ENCODE assay signal across 8 cellular contexts in the genomic region with DNA sequence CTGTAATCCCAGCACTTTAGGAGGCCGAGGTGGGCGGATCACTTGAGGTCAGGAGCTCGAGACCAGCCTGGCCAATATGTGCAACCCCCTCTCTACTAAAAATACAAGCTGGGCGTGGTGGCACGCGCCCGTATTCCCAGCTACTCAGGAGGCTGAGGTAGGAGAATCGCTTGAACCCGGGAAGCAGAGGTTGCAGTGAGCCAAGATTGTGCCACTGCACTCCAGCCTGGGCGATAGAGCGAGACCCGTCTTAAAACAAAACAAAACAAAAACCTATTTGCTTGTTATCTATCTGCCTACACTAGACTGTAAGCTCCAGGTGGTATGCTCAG. TPM values are rescaled to one million over a fixed set of nuclear protein-coding genes. Genes with fewer than 3 reads are reported as not detected.
A peak's percentile ranks its signal among the peaks of the same experiment; 100 is the strongest.
DNase-seq lines count a peak whose midpoint lies in the region; ATAC-seq, FAIRE-seq and TF ChIP-seq lines count a peak whose summit lies in the region.
"Not testable (repeated sequence)": the region's sequence is repeated elsewhere in the genome, so short reads cannot be mapped to it uniquely, and the experiment has no call there.

No MANE protein-coding gene starts in this region.

- TF ChIP-seq CTCF in AG04450 (IDR thresholded peaks at IDR 0.05; ENCODE audit: low read depth, low read length); GM12878 (IDR thresholded peaks at IDR 0.05 in 2 of 3, conservative IDR thresholded peaks at IDR 0.05 in 1 of 3; ENCODE audit: control insufficient read depth in 2 of 3, extremely low read depth in 1 of 3, insufficient read depth in 1 of 3, low read depth in 3 of 3, low read length in 3 of 3); epithelial cell of esophagus (IDR thresholded peaks at IDR 0.05; ENCODE audit: insufficient read depth, low read depth, low read length, missing control alignments); kidney epithelial cell (IDR thresholded peaks at IDR 0.05; ENCODE audit: insufficient read depth, low read length, poor library complexity, severe bottlenecking); osteoblast (IDR thresholded peaks at IDR 0.05; ENCODE audit: extremely low read depth, low read depth, low read length): not testable (repeated sequence)

- SMC1A ChIA-PET in GM12878 (lab: Charles Lee; ENCODE audit: uncharacterized antibody, unreplicated experiment), result interaction anchor here (1.0 to 7.6 kb wide), 4 partner anchors 10 to 256 kb away, joined by 3 to 42 read pairs (median 7); no protein-coding TSS in a partner anchor

- H2AFZ ChIP-seq in GM12878 (ENCODE audit: control insufficient read depth, low read depth, low read length) (peak overlapping the region; percentile 77), osteoblast (ENCODE audit: low read length) (peak overlapping the region; percentile 46)

- not testable (repeated sequence) for H3K4me1 Mint-ChIP-seq in activated CD4-positive, alpha-beta memory T cell treated with anti-CD3 and anti-CD28 coated beads, Interleukin-2, amount 10 ng/mL, durations not matched to agents 7 days and 5 days
- H3K4me1 Mint-ChIP-seq in stimulated activated naive CD8-positive, alpha-beta T cell treated with anti-CD3 and anti-CD28 coated beads, Interleukin-15, amount 100 ng/mL, for 72 hours, result peaks cover 10% of the 10 kb centered on the region

- WGBS in HUES64, result 81% methylated on average over 12 of the region's 12 CpGs
- WGBS in GM12878 (ENCODE audit: insufficient coverage, insufficient replicate concordance, low lambda C conversion rate, missing lambda C conversion rate), result 18% methylated on average over 12 of the region's 12 CpGs

- H4K20me1 ChIP-seq in GM12878 (ENCODE audit: control insufficient read depth, insufficient read depth); osteoblast (ENCODE audit: insufficient read depth, low read length): not testable (repeated sequence)

- not testable (repeated sequence) for H3K36me3 ChIP-seq in HUES64 (ENCODE audit: insufficient read depth, low read length); GM12878 (ENCODE audit: control insufficient read depth in 2 of 2, insufficient read depth in 2 of 2, low read length in 1 of 2); kidney epithelial cell (ENCODE audit: control insufficient read depth, insufficient read depth, low read length); osteoblast (ENCODE audit: insufficient read depth, low read length)

- peaks cover 40% of the 10 kb centered on the region for H3K79me2 ChIP-seq in GM12878 (ENCODE audit: control insufficient read depth, insufficient read depth, low read length)
- not testable (repeated sequence) for H3K79me2 ChIP-seq in osteoblast (ENCODE audit: insufficient read depth, low read length)

- FAIRE-seq in GM12878 (lab: Jason Lieb, UNC), result not testable (repeated sequence)

- CTCF ChIA-PET in AG04450 (lab: Charles Lee), result not testable (repeated sequence)
- CTCF ChIA-PET in activated CD4-positive, alpha-beta memory T cell treated with anti-CD3 and anti-CD28 coated beads, Interleukin-2, amount 10 ng/mL, durations not matched to agents 7 days and 5 days (lab: Charles Lee), result interaction anchor here (0.7 to 2.5 kb wide), 3 partner anchors 11 to 41 kb away, joined by 3 to 11 read pairs (median 4); no protein-coding TSS in a partner anchor
- CTCF ChIA-PET in GM12878 (lab: Yijun Ruan, JAX), result interaction anchor here (0.6 to 7.5 kb wide), 11 partner anchors 10 to 458 kb away, joined by 3 to 74 read pairs (median 4); no protein-coding TSS in a partner anchor

- BruUV-seq in GM12878 (replicated peaks; lab: Mats Ljungman, UMichigan), result not testable (repeated sequence)

- H3K9ac ChIP-seq in HUES64 (ENCODE audit: low read depth, low read length), result 0 out of 2 replicates have a peak overlapping the region, but pooled peaks have one; percentile 19
- peak overlapping the region; percentile 87 for H3K9ac ChIP-seq in GM12878 (ENCODE audit: control insufficient read depth, insufficient read depth, low read length)

- RAD21 ChIA-PET in GM12878 (lab: Charles Lee; ENCODE audit: unreplicated experiment), result interaction anchor here (0.6 to 5.4 kb wide), 9 partner anchors 9 to 196 kb away, joined by 3 to 56 read pairs (median 5); no protein-coding TSS in a partner anchor

- not testable (repeated sequence) for DNase-seq in AG04450 (ENCODE audit: low read depth, low spot score); activated CD4-positive, alpha-beta memory T cell treated with anti-CD3 and anti-CD28 coated beads, Interleukin-2, amount 10 ng/mL, durations not matched to agents 7 days and 5 days; GM12878 (ENCODE audit: low read depth, low spot score); epithelial cell of esophagus (ENCODE audit: low read depth); kidney epithelial cell (ENCODE audit: low read depth); osteoblast (ENCODE audit: insufficient read length, low spot score, missing footprints); stimulated activated naive CD8-positive, alpha-beta T cell treated with anti-CD3 and anti-CD28 coated beads, Interleukin-15, amount 100 ng/mL, for 72 hours

- H3K36me3 Mint-ChIP-seq in activated CD4-positive, alpha-beta memory T cell treated with anti-CD3 and anti-CD28 coated beads, Interleukin-2, amount 10 ng/mL, durations not matched to agents 7 days and 5 days (ENCODE audit: low read depth), result not testable (repeated sequence)

- H3K4me2 ChIP-seq in GM12878 (ENCODE audit: control insufficient read depth, insufficient read depth) (peak overlapping the region; percentile 96), osteoblast (ENCODE audit: insufficient read depth, low read length) (peak overlapping the region; percentile 50)

- not testable (repeated sequence) for TF ChIP-seq RAD21 in GM12878 (IDR thresholded peaks at IDR 0.05; ENCODE audit: insufficient read depth, low read depth, low read length)

- H3K4me3 ChIP-seq in AG04450 (ENCODE audit: low read depth, low read length) (peak overlapping the region; percentile 39), HUES64 (ENCODE audit: low read length) (peak overlapping the region; percentile 71), GM12878 (peak overlapping the region; percentile 87), epithelial cell of esophagus (ENCODE audit: low read length) (peak overlapping the region; percentile 18), kidney epithelial cell (ENCODE audit: low read depth, low read length) (peak overlapping the region; percentile 32), osteoblast (ENCODE audit: insufficient read depth, low read length) (peak overlapping the region; percentile 39)

- not testable (repeated sequence) for ATAC-seq in GM12878; stimulated activated naive CD8-positive, alpha-beta T cell treated with anti-CD3 and anti-CD28 coated beads, Interleukin-15, amount 100 ng/mL, for 72 hours

- not testable (repeated sequence) for H3K4me1 ChIP-seq in HUES64 (ENCODE audit: insufficient read depth, low read length); osteoblast (ENCODE audit: insufficient read depth, low read length)
- peaks cover 34% of the 10 kb centered on the region for H3K4me1 ChIP-seq in GM12878 (ENCODE audit: control insufficient read depth, insufficient read depth, low read length)

- not testable (repeated sequence) for H3K9me3 Mint-ChIP-seq in activated CD4-positive, alpha-beta memory T cell treated with anti-CD3 and anti-CD28 coated beads, Interleukin-2, amount 10 ng/mL, durations not matched to agents 7 days and 5 days; stimulated activated naive CD8-positive, alpha-beta T cell treated with anti-CD3 and anti-CD28 coated beads, Interleukin-15, amount 100 ng/mL, for 72 hours

- H3K4me3 Mint-ChIP-seq in activated CD4-positive, alpha-beta memory T cell treated with anti-CD3 and anti-CD28 coated beads, Interleukin-2, amount 10 ng/mL, durations not matched to agents 7 days and 5 days, result peak overlapping the region; percentile 68
- peak overlapping the region; percentile 77 to 81 for H3K4me3 Mint-ChIP-seq in stimulated activated naive CD8-positive, alpha-beta T cell treated with anti-CD3 and anti-CD28 coated beads, Interleukin-15, amount 100 ng/mL, for 72 hours

- in situ Hi-C loops in GM12878 (cut with MboI), result not testable (repeated sequence)

- H3K27ac Mint-ChIP-seq in activated CD4-positive, alpha-beta memory T cell treated with anti-CD3 and anti-CD28 coated beads, Interleukin-2, amount 10 ng/mL, durations not matched to agents 7 days and 5 days, result not testable (repeated sequence)
- H3K27ac Mint-ChIP-seq in stimulated activated naive CD8-positive, alpha-beta T cell treated with anti-CD3 and anti-CD28 coated beads, Interleukin-15, amount 100 ng/mL, for 72 hours, result peak overlapping the region in 1 of 2 donors; percentile 89

- H3K9me3 ChIP-seq in AG04450 (ENCODE audit: control insufficient read depth, insufficient read depth, low read length); HUES64 (ENCODE audit: insufficient read depth, low read depth, low read length); GM12878 (replicated peaks; ENCODE audit: control insufficient read depth, insufficient read depth, low read length); osteoblast (ENCODE audit: low read depth, low read length): not testable (repeated sequence)

- not testable (repeated sequence) for H3K27ac ChIP-seq in AG04450 (ENCODE audit: low read depth, low read length); HUES64 (ENCODE audit: low read depth, low read length); osteoblast (ENCODE audit: low read depth, low read length)
- peak overlapping the region; percentile 91; the same call in 1 of the 2 replicates for H3K27ac ChIP-seq in GM12878 (ENCODE audit: control insufficient read depth, insufficient read depth)

- TF ChIP-seq POLR2A in GM12878 (IDR thresholded peaks at IDR 0.05; ENCODE audit: low read depth, low read length), result not testable (repeated sequence)

- peaks cover 42% of the 10 kb centered on the region for H3K27me3 Mint-ChIP-seq in activated CD4-positive, alpha-beta memory T cell treated with anti-CD3 and anti-CD28 coated beads, Interleukin-2, amount 10 ng/mL, durations not matched to agents 7 days and 5 days
- peaks cover 41% of the 10 kb centered on the region for H3K27me3 Mint-ChIP-seq in stimulated activated naive CD8-positive, alpha-beta T cell treated with anti-CD3 and anti-CD28 coated beads, Interleukin-15, amount 100 ng/mL, for 72 hours

- intact Hi-C loops in GM12878 (cut with micrococcal nuclease; ENCODE audit: unreplicated experiment), result not testable (repeated sequence)

- peaks cover 46% of the 10 kb centered on the region for H3K27me3 ChIP-seq in AG04450 (ENCODE audit: control insufficient read depth, insufficient read depth, low read length)
- peaks cover 50% of the 10 kb centered on the region for H3K27me3 ChIP-seq in HUES64 (ENCODE audit: insufficient read depth, low read length)
- not testable (repeated sequence) for H3K27me3 ChIP-seq in GM12878 (replicated peaks in 1 of 2; ENCODE audit: control insufficient read depth in 2 of 2, insufficient read depth in 2 of 2, low read length in 1 of 2)
- H3K27me3 ChIP-seq in kidney epithelial cell (ENCODE audit: control insufficient read depth, insufficient read depth, low read length), result peaks cover 24% of the 10 kb centered on the region
- H3K27me3 ChIP-seq in osteoblast (ENCODE audit: insufficient read depth, low read length), result peaks cover 28% of the 10 kb centered on the region

- not testable (repeated sequence) for TF ChIP-seq EP300 in GM12878 (IDR thresholded peaks at IDR 0.05; ENCODE audit: borderline replicate concordance in 1 of 2, control insufficient read depth in 1 of 2, low read depth in 2 of 2, low read length in 2 of 2)

- POLR2A ChIA-PET in AG04450 (lab: Yijun Ruan, JAX); activated CD4-positive, alpha-beta memory T cell treated with anti-CD3 and anti-CD28 coated beads, Interleukin-2, amount 10 ng/mL, durations not matched to agents 7 days and 5 days (lab: Charles Lee): not testable (repeated sequence)
- POLR2A ChIA-PET in GM12878 (lab: Charles Lee), result interaction anchor here (0.9 to 5.8 kb wide), 5 partner anchors 12 to 48 kb away, joined by 3 to 58 read pairs (median 4); no protein-coding TSS in a partner anchor

RNA-seq across cellular contexts. Expression of a gene that starts 22.5 kb away (rescaled TPM):
- not detected in 2 replicates for polyA plus RNA-seq in AG04450 (2011; rRNA removed)
- polyA minus RNA-seq in AG04450 (2011; rRNA and poly(A)+ RNA removed), result not detected in 2 replicates
- polyA plus RNA-seq in HUES64 (2013, experiment 1 of 2), result 0.40 TPM
- 0.19 TPM for polyA plus RNA-seq in HUES64 (2013, experiment 2 of 2)
- not detected for total RNA-seq in activated CD4-positive, alpha-beta memory T cell treated with anti-CD3 and anti-CD28 coated beads, Interleukin-2, amount 10 ng/mL, durations not matched to agents 7 days and 5 days
- total RNA-seq in GM12878 (2013; cell fraction: nucleolus; rRNA removed), result 3.4 and 3.5 TPM in 2 replicates
- 0.11 and 0.23 TPM in 2 replicates for total RNA-seq in GM12878 (2014; rRNA removed)
- total RNA-seq in GM12878 (2014; rRNA removed; fragmentation: Illumina TruSeq; extraction: Trizol), result 0.04 and 0.05 TPM in 2 replicates
- 0.08 TPM in 1 of 2 replicates, not detected in the other for total RNA-seq in GM12878 (2021)
- polyA plus RNA-seq in GM12878 (2011; ENCODE audit: low read depth), result 0.12 TPM
- polyA plus RNA-seq in GM12878 (2011; rRNA removed), result 0.29 and 0.62 TPM in 2 replicates
- polyA plus RNA-seq in GM12878 (2011; cell fraction: cytosol; rRNA removed), result 0.46 and 0.59 TPM in 2 replicates
- polyA plus RNA-seq in GM12878 (2011; cell fraction: nucleus; rRNA removed), result 0.97 and 1.3 TPM in 2 replicates
- 0.28 and 0.35 TPM in 2 replicates for polyA plus RNA-seq in GM12878 (2012)
- 0.05 TPM in 1 of 2 replicates, not detected in the other for polyA plus RNA-seq in GM12878 (2014; fragmentation: Illumina TruSeq; extraction: Trizol)
- not detected for polyA plus RNA-seq in GM12878 (2014; fragmentation: Nextera tagmentation; extraction: Ambion mirVana)
- 0.04 and 0.05 TPM in 2 replicates for polyA plus RNA-seq in GM12878 (2014; rRNA removed)
- polyA plus RNA-seq in GM12878 (2016; fragmentation: Nextera tagmentation; extraction: Ambion mirVana), result not detected
- polyA minus RNA-seq in GM12878 (2011; rRNA and poly(A)+ RNA removed), result 2.4 TPM in 2 replicates
- polyA minus RNA-seq in GM12878 (2011; cell fraction: cytosol; rRNA and poly(A)+ RNA removed), result 0.31 and 0.80 TPM in 2 replicates
- polyA minus RNA-seq in GM12878 (2011; cell fraction: nucleus; rRNA and poly(A)+ RNA removed), result 3.1 and 3.7 TPM in 2 replicates
- total RNA-seq in kidney epithelial cell, result 0.33 and 2.3 TPM in 2 replicates
- total RNA-seq in osteoblast, result under 0.01 TPM in 1 of 2 replicates, not detected in the other

Comparison
In these comparisons a context has a peak if more than half of its experiments do, and no peak if none do; other contexts are left out.
1. H3K4me3 ChIP-seq: peak in every context shown above with its lines; median percentile 87 in GM12878; 71 in HUES64; 39 in AG04450; 39 in osteoblast; 32 in kidney epithelial cell; 18 in epithelial cell of esophagus.